ENCODE assay signal across 25 cellular contexts in the genomic region with DNA sequence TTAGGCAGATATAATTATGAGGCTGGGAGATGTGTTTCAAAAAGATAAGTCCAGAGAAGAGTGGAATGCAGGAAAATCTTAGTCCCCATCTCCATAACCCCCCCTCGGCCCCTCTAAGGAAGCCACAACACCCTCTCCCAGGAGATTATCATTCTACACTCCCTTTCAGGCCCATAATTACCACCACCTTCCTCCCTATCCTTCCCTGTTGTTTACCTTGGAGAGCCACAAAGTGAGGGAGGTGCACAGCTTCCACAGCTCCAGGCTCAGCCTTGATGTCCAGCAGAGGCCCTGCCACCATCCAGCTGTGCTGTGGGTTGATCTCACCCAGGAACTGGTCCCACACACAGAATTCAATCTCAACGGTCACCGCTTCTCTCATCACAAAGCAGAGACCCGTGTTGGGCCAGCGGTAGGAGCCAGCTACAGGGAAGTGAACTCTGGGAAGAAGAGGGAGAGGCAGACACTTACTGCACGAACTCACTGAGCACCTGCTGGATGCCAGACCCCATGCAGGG. TPM values are rescaled to one million over a fixed set of nuclear protein-coding genes. Genes with fewer than 3 reads are reported as not detected.
DNase-seq lines count a peak whose midpoint lies in the region; ATAC-seq, FAIRE-seq and TF ChIP-seq lines count a peak whose summit lies in the region.
"Had no signal": no experiment of that assay in that cellular context is flagged by ENCODE, and none has a peak within 500 bp of the region (broad histone marks: within the 10 kb centered on the region; RNA-seq: fewer than 3 reads in every experiment).

No MANE protein-coding gene starts in this region.

- peak overlapping the region; percentile 36 for H3K27ac Mint-ChIP-seq in astrocyte (ENCODE audit: unreplicated experiment)
- no peak overlapping the region for H3K27ac Mint-ChIP-seq in neural progenitor cell
- peak overlapping the region in 2 of 7 donors; percentile 44 to 57 for H3K27ac Mint-ChIP-seq in CD14-positive monocyte
- H3K27ac Mint-ChIP-seq: B cell had no signal

- no peaks in the 10 kb centered on the region for H3K27me3 Mint-ChIP-seq in astrocyte (ENCODE audit: low read depth, unreplicated experiment)
- peaks cover 2% of the 10 kb centered on the region for H3K27me3 Mint-ChIP-seq in neural progenitor cell (ENCODE audit: insufficient read depth, low read depth)
- H3K27me3 Mint-ChIP-seq in CD14-positive monocyte (ENCODE audit: low read depth in 3 of 3), result peaks cover 0 to 4% (median 0%) of the 10 kb centered on the region in 3 donors
- H3K27me3 Mint-ChIP-seq: B cell had no signal

- H3K27ac ChIP-seq in right atrium auricular region (no peak overlapping the region), astrocyte (ENCODE audit: low read depth, low read length) (no peak overlapping the region), neural progenitor cell (no peak overlapping the region), adrenal gland (no peak overlapping the region)
- H3K27ac ChIP-seq: C4-2B, HL-60, PC-9, SJCRH30 had no signal

- H3K4me2 ChIP-seq in astrocyte (ENCODE audit: low read length) (no peak overlapping the region), neural progenitor cell (no peak overlapping the region)
- H3K4me2 ChIP-seq: PC-9 had no signal

- H3K9ac ChIP-seq in astrocyte (ENCODE audit: low read length) (no peak overlapping the region), neural progenitor cell (no peak overlapping the region)

- H3K9me3 Mint-ChIP-seq in astrocyte (ENCODE audit: unreplicated experiment) (no peaks in the 10 kb centered on the region), neural progenitor cell (no peaks in the 10 kb centered on the region), CD14-positive monocyte (no peaks in the 10 kb centered on the region)

- no peak for TF ChIP-seq CTCF in right atrium auricular region (IDR thresholded peaks at IDR 0.05)
- no peak for TF ChIP-seq CTCF in astrocyte (IDR thresholded peaks at IDR 0.05; ENCODE audit: insufficient read depth, low read depth, low read length)
- no peak for TF ChIP-seq CTCF in neural progenitor cell (IDR thresholded peaks at IDR 0.05)
- TF ChIP-seq CTCF in adrenal gland (IDR thresholded peaks at IDR 0.05), result no peak
- TF ChIP-seq CTCF in CD14-positive monocyte (IDR thresholded peaks at IDR 0.05), result no peak

- H3K36me3 ChIP-seq in right atrium auricular region (peaks cover 14% of the 10 kb centered on the region), astrocyte (ENCODE audit: insufficient read depth, low read length) (no peaks in the 10 kb centered on the region), neural progenitor cell (no peaks in the 10 kb centered on the region), adrenal gland (replicated peaks in 1 of 2) (no peaks in the 10 kb centered on the region)
- H3K36me3 ChIP-seq: SJCRH30 had no signal

- H3K36me3 Mint-ChIP-seq in astrocyte (ENCODE audit: low read depth, unreplicated experiment) (no peaks in the 10 kb centered on the region), neural progenitor cell (no peaks in the 10 kb centered on the region), CD14-positive monocyte (peaks cover 94 to 100% of the 10 kb centered on the region in 2 donors)

- no peaks in the 10 kb centered on the region for H3K27me3 ChIP-seq in right atrium auricular region
- no peaks in the 10 kb centered on the region for H3K27me3 ChIP-seq in astrocyte (ENCODE audit: insufficient read depth, low read length)
- H3K27me3 ChIP-seq in neural progenitor cell, result no peaks in the 10 kb centered on the region
- no peaks in the 10 kb centered on the region for H3K27me3 ChIP-seq in adrenal gland
- H3K27me3 ChIP-seq: SJCRH30 had no signal

- intact Hi-C loops in cardiac septum (cut with DNase I), result no loop called here
- intact Hi-C loops in adrenal gland (cut with DNase I), result no loop called here
- intact Hi-C loops in CD14-positive monocyte (cut with micrococcal nuclease), result no loop called here

- 83 to 91% (median 87%) methylated on average over 5 to 6 of the region's 6 CpGs for WGBS in adrenal gland, 4 donors

- no peak for FAIRE-seq in astrocyte (lab: Jason Lieb, UNC)
- FAIRE-seq: GM12892 had no signal

- no peak for TF ChIP-seq POLR2A in adrenal gland (IDR thresholded peaks at IDR 0.05)

- no peak overlapping the region for H3K4me3 ChIP-seq in right atrium auricular region
- H3K4me3 ChIP-seq in astrocyte (ENCODE audit: insufficient read depth, low read depth, low read length), result no peak overlapping the region
- no peak overlapping the region for H3K4me3 ChIP-seq in neural progenitor cell
- no peak overlapping the region for H3K4me3 ChIP-seq in adrenal gland
- H3K4me3 ChIP-seq: PC-9, SJCRH30 had no signal

- DNase-seq in cardiac septum (ENCODE audit: low spot score) (peak; percentile 54), right atrium auricular region (ENCODE audit: low spot score) (no peak), astrocyte (ENCODE audit: low read depth) (no peak), neural progenitor cell (ENCODE audit: low spot score) (no peak), adrenal gland (no peak), CD14-positive monocyte (ENCODE audit: low spot score) (no peak)
- DNase-seq: Calu3, DMS153, DND-41, Karpas-422, NCI-H1105 treated with DMSO at 0.1 percent for 48 hours, NCI-H146, NCI-H1930, NCI-H446, NCI-H524 treated with DMSO at 0.1 percent for 48 hours, PC-9, SJCRH30 had no signal

- H2AFZ ChIP-seq in astrocyte (ENCODE audit: low read depth, low read length), result no peak overlapping the region
- no peak overlapping the region for H2AFZ ChIP-seq in neural progenitor cell (replicated peaks)
- H2AFZ ChIP-seq: PC-9 had no signal

- H3K4me3 Mint-ChIP-seq in astrocyte (ENCODE audit: unreplicated experiment) (no peak overlapping the region), neural progenitor cell (peak overlapping the region; percentile 12), CD14-positive monocyte (no peak overlapping the region)
- H3K4me3 Mint-ChIP-seq: B cell had no signal

- no peaks in the 10 kb centered on the region for H3F3A ChIP-seq in neural progenitor cell (ENCODE audit: low read depth)

- H3K4me1 Mint-ChIP-seq in astrocyte (ENCODE audit: low read depth, unreplicated experiment) (peaks cover 28% of the 10 kb centered on the region), neural progenitor cell (peaks cover 39% of the 10 kb centered on the region), CD14-positive monocyte (no peaks in the 10 kb centered on the region)
- H3K4me1 Mint-ChIP-seq: B cell had no signal

- H3K4me1 ChIP-seq in right atrium auricular region, result peaks cover 0 to 13% of the 10 kb centered on the region in 2 donors
- H3K4me1 ChIP-seq in astrocyte (ENCODE audit: insufficient read depth, low read length), result peaks cover 30% of the 10 kb centered on the region
- H3K4me1 ChIP-seq in neural progenitor cell, result no peaks in the 10 kb centered on the region
- peaks cover 12 to 20% of the 10 kb centered on the region in 2 donors for H3K4me1 ChIP-seq in adrenal gland (replicated peaks in 1 of 2)

- H3K9me3 ChIP-seq in right atrium auricular region, result no peaks in the 10 kb centered on the region
- H3K9me3 ChIP-seq in astrocyte (ENCODE audit: insufficient read depth, low read depth, low read length), result no peaks in the 10 kb centered on the region
- H3K9me3 ChIP-seq in neural progenitor cell (ENCODE audit: low read depth), result no peaks in the 10 kb centered on the region
- H3K9me3 ChIP-seq in adrenal gland (replicated peaks in 1 of 3), result no peaks in the 10 kb centered on the region
- H3K9me3 ChIP-seq: SJCRH30 had no signal

- H4K20me1 ChIP-seq in astrocyte (ENCODE audit: insufficient read depth, low read length), result no peaks in the 10 kb centered on the region
- no peaks in the 10 kb centered on the region for H4K20me1 ChIP-seq in neural progenitor cell (ENCODE audit: low read depth)

- H3K79me2 ChIP-seq in astrocyte (ENCODE audit: insufficient read depth, low read length) (no peaks in the 10 kb centered on the region), neural progenitor cell (ENCODE audit: low read depth) (no peaks in the 10 kb centered on the region)

- no peak for ATAC-seq in GM21717 (IDR thresholded peaks at IDR 0.05; ENCODE audit: unreplicated experiment)
- ATAC-seq: HCT116, Right ventricle myocardium inferior, SK-N-SH treated with all-trans-retinoic acid at 6 μM for 48 hours had no signal

RNA-seq across cellular contexts. Expression of a gene that starts 44.0 kb away (rescaled TPM):
- 12.5 TPM for total RNA-seq in cardiac septum
- 10 to 100 TPM in 1 of 2 donors, 1 to 10 TPM in 1; 6.6 to 11.4 TPM for total RNA-seq in right atrium auricular region
- 12.2 and 13.1 TPM in 2 replicates for total RNA-seq in astrocyte
- 36.5 and 53.7 TPM in 2 replicates for total RNA-seq in neural progenitor cell (ENCODE audit: low replicate concordance)
- 10 to 100 TPM in 7 of 8 donors, 1 to 10 TPM in 1; 7.1 to 20.3 (median 14.7) TPM for total RNA-seq in adrenal gland
- polyA plus RNA-seq in adrenal gland, result 10 to 100 TPM; 12.6 to 36.0 (median 18.3) TPM
- polyA plus RNA-seq in CD14-positive monocyte, result 10 to 100 TPM in 1 of 2 donors, 1 to 10 TPM in 1; 6.9 to 10.8 TPM

RNA-seq across cellular contexts. Expression of a gene that starts 44.3 kb away (rescaled TPM):
- total RNA-seq in cardiac septum (32.8 TPM), right atrium auricular region (10 to 100 TPM; 10.9 to 20.8 TPM), astrocyte (90.1 and 99.6 TPM in 2 replicates), neural progenitor cell (ENCODE audit: low replicate concordance) (40.9 and 47.8 TPM in 2 replicates), adrenal gland (100 to 1,000 TPM in 1 of 8 donors, 10 to 100 TPM in 7; 25.6 to 165 (median 61.0) TPM)
- polyA plus RNA-seq in adrenal gland (100 to 1,000 TPM in 1 of 3 donors, 10 to 100 TPM in 2; 79.9 to 146 (median 88.2) TPM), CD14-positive monocyte (10 to 100 TPM; 81.6 to 84.9 TPM)

RNA-seq across cellular contexts. Expression of a gene that starts 54.0 kb away (rescaled TPM):
- total RNA-seq in cardiac septum (11.7 TPM), right atrium auricular region (10 to 100 TPM; 11.4 to 16.5 TPM), astrocyte (37.5 and 48.1 TPM in 2 replicates), neural progenitor cell (ENCODE audit: low replicate concordance) (29.3 and 88.3 TPM in 2 replicates), adrenal gland (10 to 100 TPM in 5 of 8 donors, 1 to 10 TPM in 3; 6.1 to 74.2 (median 13.0) TPM)
- polyA plus RNA-seq in adrenal gland (10 to 100 TPM; 27.2 to 88.9 (median 35.9) TPM), CD14-positive monocyte (10 to 100 TPM; 13.2 to 17.3 TPM)
